In genomic region chr3:24678441-24678865, GRCh38 we compare ENCODE assay signal across 8 cellular contexts.
A peak's percentile ranks its signal among the peaks of the same experiment; 100 is the strongest.
DNase-seq lines count a peak whose midpoint lies in the region; ATAC-seq and TF ChIP-seq lines count a peak whose summit lies in the region.

No MANE protein-coding gene starts in this region.

- no peaks in the 10 kb centered on the region for H3K27me3 ChIP-seq in SK-N-SH (ENCODE audit: insufficient read depth)
- H3K27me3 ChIP-seq in brain microvascular endothelial cell (replicated peaks) = no peaks in the 10 kb centered on the region

- H3K9ac ChIP-seq in SK-N-SH = no peak overlapping the region

- TF ChIP-seq EP300 in SK-N-SH (IDR thresholded peaks at IDR 0.05; ENCODE audit: borderline replicate concordance in 1 of 2, low read depth in 1 of 2, low read length in 1 of 2) = no peak

- in situ Hi-C loops in brain microvascular endothelial cell (cut with HindIII; ENCODE audit: low pct_ligation_motif_present, low sequenced_read_pairs) = loop anchor here (25.0 kb wide), 1 partner anchor 416 kb away; no protein-coding TSS in a partner anchor

- H3K36me3 ChIP-seq in SK-N-SH (replicated peaks in 1 of 2; ENCODE audit: control insufficient read depth in 1 of 2, insufficient read depth in 2 of 2, low read length in 1 of 2) (no peaks in the 10 kb centered on the region), brain microvascular endothelial cell (replicated peaks) (no peaks in the 10 kb centered on the region)

- H3K36me3 Mint-ChIP-seq in T-cell = no peaks in the 10 kb centered on the region

- H3K4me3 ChIP-seq in SK-N-SH (ENCODE audit: low read depth in 2 of 2, low read length in 1 of 2) (no peak overlapping the region), brain microvascular endothelial cell (ENCODE audit: low read depth, low read length) (no peak overlapping the region)

- H3K4me1 Mint-ChIP-seq in T-cell = peaks cover 0 to 8% (median 5%) of the 10 kb centered on the region in 3 donors

- peak overlapping the region in 1 of 3 donors; percentile 28 for H3K4me3 Mint-ChIP-seq in T-cell

- H4K20me1 ChIP-seq in SK-N-SH (ENCODE audit: insufficient read depth) = no peaks in the 10 kb centered on the region

- TF ChIP-seq CTCF in SK-N-SH (IDR thresholded peaks at IDR 0.05) (no peak), brain microvascular endothelial cell (IDR thresholded peaks at IDR 0.05; ENCODE audit: low read depth, low read length, missing control alignments) (no peak)

- POLR2A ChIA-PET in SK-N-SH (lab: Yijun Ruan, JAX) (no interaction called here), T-cell (lab: Charles Lee) (no interaction called here)

- no peaks in the 10 kb centered on the region for H3K79me2 ChIP-seq in SK-N-SH (ENCODE audit: insufficient read depth)

- CTCF ChIA-PET in SK-N-SH (lab: Yijun Ruan, JAX) (interaction anchor here (1.2 to 2.0 kb wide), 3 partner anchors 9 to 37 kb away, joined by 4 to 9 read pairs (median 8); no protein-coding TSS in a partner anchor), T-cell (lab: Charles Lee) (no interaction called here)

- H3K27ac ChIP-seq in SK-N-SH (ENCODE audit: low read depth in 2 of 2, low read length in 1 of 2) = no peak overlapping the region
- H3K27ac ChIP-seq in brain microvascular endothelial cell = peak overlapping the region; percentile 50

- H3K27ac Mint-ChIP-seq in T-cell = no peak overlapping the region

- H3F3A ChIP-seq in SK-N-SH (replicated peaks; ENCODE audit: insufficient read depth) = no peaks in the 10 kb centered on the region

- DNase-seq in SK-N-SH (no peak), Kasumi-1 (lab: John Stamatoyannopoulos, UW) (peak; percentile 95 to 96), brain microvascular endothelial cell (peak; percentile 95), NCI-H1694 treated with DMSO at 0.1 percent for 48 hours (lab: John Stamatoyannopoulos, UW) (no peak), T-cell (no peak)
- DNase-seq in stimulated activated CD8-positive, alpha-beta memory T cell treated with anti-CD3 and anti-CD28 coated beads, Interleukin-4, amount 100 ng/mL, for 48 hours = peak; percentile 34

- no peaks in the 10 kb centered on the region for H3K9me2 ChIP-seq in SK-N-SH

- H3K4me1 ChIP-seq in SK-N-SH (ENCODE audit: control insufficient read depth in 1 of 2, insufficient read depth in 2 of 2, low read depth in 1 of 2, low read length in 1 of 2) = no peaks in the 10 kb centered on the region; a peak in 2 of 4 replicates

- peaks cover 0 to 3% of the 10 kb centered on the region in 2 donors for H3K27me3 Mint-ChIP-seq in T-cell

- no peak overlapping the region for H2AFZ ChIP-seq in SK-N-SH (ENCODE audit: low read depth)

- no peaks in the 10 kb centered on the region for H3K9me3 Mint-ChIP-seq in T-cell

- ATAC-seq in SK-N-SH treated with all-trans-retinoic acid at 6 μM for 48 hours (no peak), T-cell (replicated peaks in 1 of 4) (no peak), HG03175 (IDR thresholded peaks at IDR 0.05; ENCODE audit: unreplicated experiment) (no peak)

- no peak for TF ChIP-seq RAD21 in SK-N-SH (IDR thresholded peaks at IDR 0.05; ENCODE audit: low read length)

- H3K4me2 ChIP-seq in SK-N-SH = no peak overlapping the region

- WGBS in SK-N-SH (ENCODE audit: low lambda C conversion rate) = 60% methylated on average over 7 of the region's 7 CpGs

- no peaks in the 10 kb centered on the region for H3K9me3 ChIP-seq in SK-N-SH

TF ChIP-seq in SK-N-SH, 30 proteins besides CTCF, POLR2A, EP300 and RAD21:
- TF ChIP-seq JUND (IDR thresholded peaks at IDR 0.05) (0 out of 2 replicates have a peak, but pooled peaks have one; percentile 2), TEAD4 (IDR thresholded peaks at IDR 0.05; ENCODE audit: borderline replicate concordance, insufficient read depth) (no peak), TCF12 (IDR thresholded peaks at IDR 0.05) (0 out of 2 replicates have a peak, but pooled peaks have one; percentile 11), GABPA (IDR thresholded peaks at IDR 0.05; ENCODE audit: low read depth) (no peak), FOSL2 (IDR thresholded peaks at IDR 0.05; ENCODE audit: borderline replicate concordance, low read depth) (no peak), PBX3 (IDR thresholded peaks at IDR 0.05) (no peak), USF2 (IDR thresholded peaks at IDR 0.05; ENCODE audit: borderline replicate concordance, low read depth, low read length) (no peak), RFX5 (IDR thresholded peaks at IDR 0.05; ENCODE audit: low read length) (no peak)

TF ChIP-seq in SK-N-SH treated with all-trans-retinoic acid at 6 μM for 48 hours, 23 proteins besides CTCF, POLR2A, EP300 and RAD21:
- no peak for TF ChIP-seq PATZ1 (CRISPR knock-in tag; IDR thresholded peaks at IDR 0.05; ENCODE audit: borderline replicate concordance)
- TF ChIP-seq OSR1 (CRISPR knock-in tag; IDR thresholded peaks at IDR 0.05) = no peak
- no peak for TF ChIP-seq TSHZ2 (CRISPR knock-in tag; IDR thresholded peaks at IDR 0.05)
- TF ChIP-seq GLIS3 (CRISPR knock-in tag; IDR thresholded peaks at IDR 0.05) = no peak
- TF ChIP-seq SNAI2 (CRISPR knock-in tag; IDR thresholded peaks at IDR 0.05) = no peak
- no peak for TF ChIP-seq CREB5 (CRISPR knock-in tag; IDR thresholded peaks at IDR 0.05; ENCODE audit: low read depth)
- TF ChIP-seq ISL1 (CRISPR knock-in tag; IDR thresholded peaks at IDR 0.05) = no peak
- no peak for TF ChIP-seq ZC3H10 (CRISPR knock-in tag; IDR thresholded peaks at IDR 0.05)

Comparison
In these comparisons a context has a peak if more than half of its experiments do, and no peak if none do; other contexts are left out.
1. DNase-seq: peak in Kasumi-1 (2 of 2), brain microvascular endothelial cell (single experiment) and stimulated activated CD8-positive, alpha-beta memory T cell treated with anti-CD3 and anti-CD28 coated beads, Interleukin-4, amount 100 ng/mL, for 48 hours (single experiment); none in SK-N-SH (single experiment), NCI-H1694 treated with DMSO at 0.1 percent for 48 hours (single experiment) and T-cell (0 of 34).